8 cellular contexts compared by ENCODE assay signal in genomic region chr7:151225948-151226510, GRCh38. TPM values are rescaled to one million over a fixed set of nuclear protein-coding genes. Genes with fewer than 3 reads are reported as not detected.
A peak's percentile ranks its signal among the peaks of the same experiment; 100 is the strongest.
DNase-seq lines count a peak whose midpoint lies in the region; ATAC-seq, FAIRE-seq and TF ChIP-seq lines count a peak whose summit lies in the region.

No MANE protein-coding gene starts in this region.

- H3K4me1 Mint-ChIP-seq in astrocyte (ENCODE audit: low read depth, unreplicated experiment) (peaks cover 10% of the 10 kb centered on the region), memory B cell (peaks cover 22% of the 10 kb centered on the region)

- TF ChIP-seq CTCF in left ventricle myocardium inferior (IDR thresholded peaks at IDR 0.05; ENCODE audit: borderline replicate concordance) (no peak), astrocyte (IDR thresholded peaks at IDR 0.05; ENCODE audit: insufficient read depth, low read depth, low read length) (no peak), uterus (IDR thresholded peaks at IDR 0.05) (no peak)

- H3K27me3 ChIP-seq in left ventricle myocardium inferior (ENCODE audit: low read depth) (no peaks in the 10 kb centered on the region), astrocyte (ENCODE audit: insufficient read depth, low read length) (no peaks in the 10 kb centered on the region), uterus (no peaks in the 10 kb centered on the region)

- H3K4me3 Mint-ChIP-seq in astrocyte (ENCODE audit: unreplicated experiment) (peak overlapping the region; percentile 97), memory B cell (peak overlapping the region; percentile 96)

- H3K9me3 Mint-ChIP-seq in astrocyte (ENCODE audit: unreplicated experiment), result no peaks in the 10 kb centered on the region
- no peaks in the 10 kb centered on the region for H3K9me3 Mint-ChIP-seq in memory B cell

- no peak overlapping the region for H2AFZ ChIP-seq in astrocyte (ENCODE audit: low read depth, low read length)

- peaks cover 23% of the 10 kb centered on the region for H4K20me1 ChIP-seq in astrocyte (ENCODE audit: insufficient read depth, low read length)

- H3K79me2 ChIP-seq in astrocyte (ENCODE audit: insufficient read depth, low read length), result peaks cover 25% of the 10 kb centered on the region

- intact Hi-C loops in left ventricle myocardium inferior (cut with micrococcal nuclease) (no loop called here), left cardiac atrium (cut with DNase I) (loop anchor here in 1 of 2 donors (10.0 kb wide), 1 partner anchor 171 kb away; the partner anchor contains the start of genes CDK5 and SLC4A2), uterus (cut with DNase I; ENCODE audit: low total_unique reads) (loop anchor here (10.0 kb wide), 1 partner anchor 1351 kb away; the partner anchor contains the start of gene ATP6V0E2)

- DNase-seq in left ventricle myocardium inferior, result no peak
- no peak for DNase-seq in left cardiac atrium
- DNase-seq in astrocyte (ENCODE audit: low read depth), result no peak
- no peak for DNase-seq in memory B cell (ENCODE audit: low spot score in 2 of 2)
- DNase-seq in uterus, result no peak
- no peak for DNase-seq in NCI-H226

- no peak for ATAC-seq in left cardiac atrium
- no peak for ATAC-seq in memory B cell (ENCODE audit: low read depth)
- no peak for ATAC-seq in HG03045 (IDR thresholded peaks at IDR 0.05; ENCODE audit: unreplicated experiment)
- ATAC-seq in HG03460 (IDR thresholded peaks at IDR 0.05; ENCODE audit: unreplicated experiment), result no peak

- TF ChIP-seq POLR2A in uterus (IDR thresholded peaks at IDR 0.05), result no peak

- H3K27ac ChIP-seq in left ventricle myocardium inferior (replicated peaks), result no peak overlapping the region
- peak overlapping the region; percentile 70 for H3K27ac ChIP-seq in astrocyte (ENCODE audit: low read depth, low read length)
- no peak overlapping the region for H3K27ac ChIP-seq in uterus

- H3K27me3 Mint-ChIP-seq in astrocyte (ENCODE audit: low read depth, unreplicated experiment) (no peaks in the 10 kb centered on the region), memory B cell (no peaks in the 10 kb centered on the region)

- H3K4me1 ChIP-seq in left ventricle myocardium inferior (peaks cover 28% of the 10 kb centered on the region), astrocyte (ENCODE audit: insufficient read depth, low read length) (peaks cover 14% of the 10 kb centered on the region), uterus (peaks cover 12% of the 10 kb centered on the region in 2 donors)

- H3K4me2 ChIP-seq in astrocyte (ENCODE audit: low read length), result peak overlapping the region; percentile 94

- peak overlapping the region; percentile 91 for H3K9ac ChIP-seq in astrocyte (ENCODE audit: low read length)

- H3K36me3 Mint-ChIP-seq in astrocyte (ENCODE audit: low read depth, unreplicated experiment), result peaks cover 7% of the 10 kb centered on the region
- peaks cover 23% of the 10 kb centered on the region for H3K36me3 Mint-ChIP-seq in memory B cell

- H3K36me3 ChIP-seq in left ventricle myocardium inferior (peaks cover 40% of the 10 kb centered on the region), astrocyte (ENCODE audit: insufficient read depth, low read length) (peaks cover 30% of the 10 kb centered on the region), uterus (no peaks in the 10 kb centered on the region)

- H3K9me3 ChIP-seq in left ventricle myocardium inferior (replicated peaks) (no peaks in the 10 kb centered on the region), astrocyte (ENCODE audit: insufficient read depth, low read depth, low read length) (no peaks in the 10 kb centered on the region), uterus (no peaks in the 10 kb centered on the region)

- FAIRE-seq in astrocyte (lab: Jason Lieb, UNC), result no peak

- H3K27ac Mint-ChIP-seq in astrocyte (ENCODE audit: unreplicated experiment) (peak overlapping the region; percentile 96), memory B cell (peak overlapping the region; percentile 93)

- peak overlapping the region; percentile 93 for H3K4me3 ChIP-seq in left ventricle myocardium inferior
- H3K4me3 ChIP-seq in astrocyte (ENCODE audit: insufficient read depth, low read depth, low read length), result peak overlapping the region; percentile 89
- peak overlapping the region; percentile 81 to 86 for H3K4me3 ChIP-seq in uterus

RNA-seq across cellular contexts. Expression of gene ABCF2, which starts 1.0 kb away (rescaled TPM):
- total RNA-seq in left ventricle myocardium inferior (30.5 TPM), left cardiac atrium (10 to 100 TPM; 21.4 to 33.6 TPM), astrocyte (53.2 and 54.3 TPM in 2 replicates), uterus (10 to 100 TPM in 3 of 4 donors, 1 to 10 TPM in 1; 6.8 to 39.2 (median 37.7) TPM)

RNA-seq across cellular contexts. Expression of gene CHPF2, which starts 6.3 kb away (rescaled TPM):
- total RNA-seq in left ventricle myocardium inferior, result 17.3 TPM
- 10 to 100 TPM; 15.0 to 34.5 TPM for total RNA-seq in left cardiac atrium
- 84.7 and 101 TPM in 2 replicates for total RNA-seq in astrocyte
- total RNA-seq in uterus, result 10 to 100 TPM; 18.5 to 32.6 (median 31.2) TPM

RNA-seq across cellular contexts. Expression of gene H2BK1, which starts 15.7 kb away (rescaled TPM):
- total RNA-seq in left ventricle myocardium inferior (not detected), left cardiac atrium (not detected), astrocyte (not detected in 2 replicates), uterus (1 to 10 TPM in 1 of 4 donors, not detected in 3; 4.4 TPM)

RNA-seq across cellular contexts. Expression of gene SMARCD3, which starts 22.5 kb away (rescaled TPM):
- total RNA-seq in left ventricle myocardium inferior (104 TPM), left cardiac atrium (100 to 1,000 TPM in 1 of 2 donors, 10 to 100 TPM in 1; 95.5 to 107 TPM), astrocyte (47.7 and 50.0 TPM in 2 replicates), uterus (10 to 100 TPM; 21.3 to 80.7 (median 43.3) TPM)

RNA-seq across cellular contexts. Expression of gene ASB10, which starts 39.0 kb away (rescaled TPM):
- total RNA-seq in left ventricle myocardium inferior (35.4 TPM), left cardiac atrium (10 to 100 TPM in 1 of 2 donors, 1 to 10 TPM in 1; 8.2 to 12.8 TPM), astrocyte (not detected in 2 replicates), uterus (not detected)
